In genomic region chr2:20573611-20574422, GRCh38 we compare ENCODE assay signal across 9 cellular contexts.
A peak's percentile ranks its signal among the peaks of the same experiment; 100 is the strongest.
DNase-seq lines count a peak whose midpoint lies in the region; ATAC-seq and TF ChIP-seq lines count a peak whose summit lies in the region.
"Had no signal": no experiment of that assay in that cellular context is flagged by ENCODE, and none has a peak within 500 bp of the region (broad histone marks: within the 10 kb centered on the region; RNA-seq: fewer than 3 reads in every experiment).

No MANE protein-coding gene starts in this region.

- no peak for TF ChIP-seq EP300 in suprapubic skin (IDR thresholded peaks at IDR 0.05)

- no peaks in the 10 kb centered on the region for H3K27me3 ChIP-seq in suprapubic skin

- H3K27ac ChIP-seq in suprapubic skin: peak overlapping the region; percentile 38

- H3K4me3 Mint-ChIP-seq in T-helper 1 cell treated with Interleukin-12 subunit alpha and Interleukin-12 subunit beta and Interleukin-4 antibody, amounts not matched to agents 30 μg/mL and 1 μg/mL, for 36 hours: no peak overlapping the region

- H3K27me3 Mint-ChIP-seq in T-helper 1 cell treated with Interleukin-12 subunit alpha and Interleukin-12 subunit beta and Interleukin-4 antibody, amounts not matched to agents 30 μg/mL and 1 μg/mL, for 36 hours (ENCODE audit: low read depth): peaks cover 5% of the 10 kb centered on the region

- H3K36me3 ChIP-seq in suprapubic skin: no peaks in the 10 kb centered on the region

- peaks cover 34% of the 10 kb centered on the region for H3K4me1 Mint-ChIP-seq in T-helper 1 cell treated with Interleukin-12 subunit alpha and Interleukin-12 subunit beta and Interleukin-4 antibody, amounts not matched to agents 30 μg/mL and 1 μg/mL, for 36 hours (ENCODE audit: low read depth)

- TF ChIP-seq POLR2A in suprapubic skin (IDR thresholded peaks at IDR 0.05): no peak

- H3K4me3 ChIP-seq in choroid plexus epithelial cell (ENCODE audit: low read depth, low read length): no peak overlapping the region
- no peak overlapping the region for H3K4me3 ChIP-seq in suprapubic skin

- H3K27ac Mint-ChIP-seq in T-helper 1 cell treated with Interleukin-12 subunit alpha and Interleukin-12 subunit beta and Interleukin-4 antibody, amounts not matched to agents 30 μg/mL and 1 μg/mL, for 36 hours: peak overlapping the region; percentile 26

- H3K9me3 Mint-ChIP-seq in T-helper 1 cell treated with Interleukin-12 subunit alpha and Interleukin-12 subunit beta and Interleukin-4 antibody, amounts not matched to agents 30 μg/mL and 1 μg/mL, for 36 hours: peaks cover 7% of the 10 kb centered on the region

- H3K36me3 Mint-ChIP-seq in T-helper 1 cell treated with Interleukin-12 subunit alpha and Interleukin-12 subunit beta and Interleukin-4 antibody, amounts not matched to agents 30 μg/mL and 1 μg/mL, for 36 hours (ENCODE audit: low read depth): peaks cover 9% of the 10 kb centered on the region

- H3K9me3 ChIP-seq in suprapubic skin: no peaks in the 10 kb centered on the region

- DNase-seq in T-helper 1 cell (no peak), choroid plexus epithelial cell (ENCODE audit: low read depth) (peak; percentile 85), medulla oblongata (ENCODE audit: extremely low spot score) (peak; percentile 90), suprapubic skin (ENCODE audit: low spot score in 2 of 2) (no peak), COLO668 (lab: John Stamatoyannopoulos, UW; ENCODE audit: unreplicated experiment) (no peak)
- DNase-seq in activated CD4-positive, CD25-positive, alpha-beta regulatory T cell treated with anti-CD3 and anti-CD28 coated beads, Interleukin-2, amount 50 U/mL, for 72 hours: no peak
- DNase-seq: AML-193 had no signal

- WGBS in suprapubic skin: 54% methylated on average over 10 of the region's 10 CpGs

- peaks cover 53% of the 10 kb centered on the region for H3K4me1 ChIP-seq in suprapubic skin

- TF ChIP-seq CTCF in choroid plexus epithelial cell (conservative IDR thresholded peaks at IDR 0.05; ENCODE audit: low read depth, low read length) (no peak), suprapubic skin (IDR thresholded peaks at IDR 0.05) (no peak)

- ATAC-seq in GM19397 (IDR thresholded peaks at IDR 0.05; ENCODE audit: unreplicated experiment): no peak

Comparison
In these comparisons a context has a peak if more than half of its experiments do, and no peak if none do; other contexts are left out.
1. DNase-seq: peak in choroid plexus epithelial cell (single experiment) and medulla oblongata (single experiment); none in T-helper 1 cell (0 of 5), suprapubic skin (0 of 2), activated CD4-positive, CD25-positive, alpha-beta regulatory T cell treated with anti-CD3 and anti-CD28 coated beads, Interleukin-2, amount 50 U/mL, for 72 hours (single experiment) and COLO668 (single experiment).